Comparison of ENCODE assay signal across 18 cellular contexts in the genomic region with DNA sequence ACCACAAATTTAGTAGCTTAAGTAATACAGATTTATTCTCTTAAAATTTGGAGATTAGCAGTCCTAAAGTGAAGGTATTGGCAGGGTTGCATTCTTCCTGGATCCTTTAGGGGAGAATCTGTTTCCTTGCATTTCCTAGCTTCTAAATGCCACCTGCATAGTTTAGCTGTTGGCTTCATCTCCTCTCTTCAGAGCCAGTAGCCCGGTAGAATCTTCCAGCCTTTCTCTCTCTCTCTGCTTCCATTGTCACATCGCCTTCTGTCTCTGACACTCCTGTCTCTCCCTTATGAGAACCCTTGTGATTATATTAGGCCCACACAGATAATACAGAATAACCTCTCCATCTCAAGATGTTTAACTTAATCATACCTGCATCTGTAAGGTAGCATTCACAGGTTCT. TPM values are rescaled to one million over a fixed set of nuclear protein-coding genes. Genes with fewer than 3 reads are reported as not detected.
DNase-seq lines count a peak whose midpoint lies in the region; ATAC-seq and TF ChIP-seq lines count a peak whose summit lies in the region.
"Had no signal": no experiment of that assay in that cellular context is flagged by ENCODE, and none has a peak within 500 bp of the region (broad histone marks: within the 10 kb centered on the region; RNA-seq: fewer than 3 reads in every experiment).

No MANE protein-coding gene starts in this region.

- DNase-seq in activated T-cell treated with anti-CD3 and anti-CD28 coated beads, Interleukin-2, amount 50 U/mL, for 72 hours = no peak
- DNase-seq in activated T-cell treated with anti-CD3 and anti-CD28 coated beads, Interleukin-2, amount 50 U/mL, for 24 hours = no peak
- DNase-seq in G401 (ENCODE audit: low spot score) (peak; percentile 83), cerebellar cortex (ENCODE audit: low spot score) (peak; percentile 79), NOMO-1 treated with dmso at 0.1 percent for 144 hours (lab: John Stamatoyannopoulos, UW; ENCODE audit: unreplicated experiment) (no peak), CD14-positive monocyte (ENCODE audit: low spot score) (no peak), islet precursor cell (no peak)
- DNase-seq: 8988T; AML-193; CD4-positive, alpha-beta T cell; COR-L47; DMS153; DMS79 treated with DMSO at 0.1 percent for 48 hours; EL; GDM1; GOT3; H9 had no signal

- no peaks in the 10 kb centered on the region for H3K9me3 Mint-ChIP-seq in activated T-cell treated with anti-CD3 and anti-CD28 coated beads, Interleukin-2, amount 50 U/mL, for 72 hours
- H3K9me3 Mint-ChIP-seq in activated T-cell treated with anti-CD3 and anti-CD28 coated beads, Interleukin-2, amount 50 U/mL, for 24 hours = no peaks in the 10 kb centered on the region
- H3K9me3 Mint-ChIP-seq in CD14-positive monocyte = no peaks in the 10 kb centered on the region
- H3K9me3 Mint-ChIP-seq: CD4-positive, alpha-beta T cell; H9; IgD-negative memory B cell had no signal

- ATAC-seq in activated T-cell treated with anti-CD3 and anti-CD28 coated beads, Interleukin-2, amount 50 U/mL, for 72 hours (replicated peaks in 1 of 2) = no peak

- no peaks in the 10 kb centered on the region for H3K27me3 Mint-ChIP-seq in activated T-cell treated with anti-CD3 and anti-CD28 coated beads, Interleukin-2, amount 50 U/mL, for 72 hours (ENCODE audit: low read depth)
- no peaks in the 10 kb centered on the region for H3K27me3 Mint-ChIP-seq in activated T-cell treated with anti-CD3 and anti-CD28 coated beads, Interleukin-2, amount 50 U/mL, for 24 hours
- H3K27me3 Mint-ChIP-seq in CD14-positive monocyte (ENCODE audit: low read depth in 3 of 3) = no peaks in the 10 kb centered on the region
- H3K27me3 Mint-ChIP-seq: CD4-positive, alpha-beta T cell; IgD-negative memory B cell had no signal

- peaks cover 10% of the 10 kb centered on the region for H3K4me1 Mint-ChIP-seq in activated T-cell treated with anti-CD3 and anti-CD28 coated beads, Interleukin-2, amount 50 U/mL, for 72 hours (ENCODE audit: low read depth)
- H3K4me1 Mint-ChIP-seq in activated T-cell treated with anti-CD3 and anti-CD28 coated beads, Interleukin-2, amount 50 U/mL, for 24 hours (ENCODE audit: low read depth) = peaks cover 18% of the 10 kb centered on the region
- peaks cover 6% of the 10 kb centered on the region for H3K4me1 Mint-ChIP-seq in CD14-positive monocyte
- H3K4me1 Mint-ChIP-seq: H9 had no signal

- TF ChIP-seq CTCF in CD14-positive monocyte (IDR thresholded peaks at IDR 0.05) = no peak

- H3K27ac Mint-ChIP-seq in activated T-cell treated with anti-CD3 and anti-CD28 coated beads, Interleukin-2, amount 50 U/mL, for 72 hours = peak overlapping the region; percentile 5
- no peak overlapping the region for H3K27ac Mint-ChIP-seq in activated T-cell treated with anti-CD3 and anti-CD28 coated beads, Interleukin-2, amount 50 U/mL, for 24 hours
- no peak overlapping the region for H3K27ac Mint-ChIP-seq in CD14-positive monocyte
- H3K27ac Mint-ChIP-seq: H9 had no signal

- intact Hi-C loops in CD14-positive monocyte (cut with micrococcal nuclease) = loop anchor here in 1 of 2 donors (10.0 kb wide), 1 partner anchor 219 kb away; no protein-coding TSS in a partner anchor

- no peak overlapping the region for H3K4me3 Mint-ChIP-seq in activated T-cell treated with anti-CD3 and anti-CD28 coated beads, Interleukin-2, amount 50 U/mL, for 72 hours
- H3K4me3 Mint-ChIP-seq in activated T-cell treated with anti-CD3 and anti-CD28 coated beads, Interleukin-2, amount 50 U/mL, for 24 hours = no peak overlapping the region
- H3K4me3 Mint-ChIP-seq in CD14-positive monocyte = no peak overlapping the region
- H3K4me3 Mint-ChIP-seq: CD4-positive, alpha-beta T cell; H9 had no signal

- H3K36me3 Mint-ChIP-seq in activated T-cell treated with anti-CD3 and anti-CD28 coated beads, Interleukin-2, amount 50 U/mL, for 72 hours (ENCODE audit: insufficient read depth in 2 of 2) = peaks cover 9 to 29% of the 10 kb centered on the region in 2 donors
- H3K36me3 Mint-ChIP-seq in activated T-cell treated with anti-CD3 and anti-CD28 coated beads, Interleukin-2, amount 50 U/mL, for 24 hours (ENCODE audit: low read depth) = peaks cover 78% of the 10 kb centered on the region
- H3K36me3 Mint-ChIP-seq in CD14-positive monocyte = peaks cover 50 to 55% of the 10 kb centered on the region in 2 donors
- H3K36me3 Mint-ChIP-seq: IgD-negative memory B cell had no signal

- in situ Hi-C loops in G401 (cut with HindIII; ENCODE audit: low sequenced_read_pairs) = no loop called here

RNA-seq across cellular contexts. Expression of a gene that starts 21.4 kb away (rescaled TPM):
- total RNA-seq in activated T-cell treated with anti-CD3 and anti-CD28 coated beads, Interleukin-2, amount 50 U/mL, for 72 hours = 10 to 100 TPM; 30.3 to 32.4 TPM
- total RNA-seq in G401 (2014; rRNA removed; shearing (Covaris generic)) = 5.9 and 37.9 TPM in 2 replicates
- polyA plus RNA-seq in CD14-positive monocyte = under 1 TPM; 0.41 to 0.69 TPM

Comparison
In these comparisons a context has a peak if more than half of its experiments do, and no peak if none do; other contexts are left out.
1. DNase-seq: peak in G401 (single experiment) and cerebellar cortex (single experiment); none in activated T-cell treated with anti-CD3 and anti-CD28 coated beads, Interleukin-2, amount 50 U/mL, for 72 hours (0 of 2), activated T-cell treated with anti-CD3 and anti-CD28 coated beads, Interleukin-2, amount 50 U/mL, for 24 hours (single experiment), NOMO-1 treated with dmso at 0.1 percent for 144 hours (single experiment), CD14-positive monocyte (single experiment) and islet precursor cell (single experiment).